Comparison of ENCODE assay signal across 8 cellular contexts in genomic region chr11:94128746-94129504, GRCh38. TPM values are rescaled to one million over a fixed set of nuclear protein-coding genes. Genes with fewer than 3 reads are reported as not detected.
A peak's percentile ranks its signal among the peaks of the same experiment; 100 is the strongest.
DNase-seq lines count a peak whose midpoint lies in the region; ATAC-seq and TF ChIP-seq lines count a peak whose summit lies in the region.

A gene with protein sequence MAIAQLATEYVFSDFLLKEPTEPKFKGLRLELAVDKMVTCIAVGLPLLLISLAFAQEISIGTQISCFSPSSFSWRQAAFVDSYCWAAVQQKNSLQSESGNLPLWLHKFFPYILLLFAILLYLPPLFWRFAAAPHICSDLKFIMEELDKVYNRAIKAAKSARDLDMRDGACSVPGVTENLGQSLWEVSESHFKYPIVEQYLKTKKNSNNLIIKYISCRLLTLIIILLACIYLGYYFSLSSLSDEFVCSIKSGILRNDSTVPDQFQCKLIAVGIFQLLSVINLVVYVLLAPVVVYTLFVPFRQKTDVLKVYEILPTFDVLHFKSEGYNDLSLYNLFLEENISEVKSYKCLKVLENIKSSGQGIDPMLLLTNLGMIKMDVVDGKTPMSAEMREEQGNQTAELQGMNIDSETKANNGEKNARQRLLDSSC (plus strand): TSS chr11:94128841. CDS start chr11:94129313, 472 bp downstream.

- H3K4me3 ChIP-seq in CD4-positive, CD25-positive, alpha-beta regulatory T cell (ENCODE audit: low read depth, low read length): peak within 1 kb of the TSS; percentile 93
- peak within 1 kb of the TSS; percentile 76 for H3K4me3 ChIP-seq in effector memory CD4-positive, alpha-beta T cell (ENCODE audit: insufficient read depth, low read depth, low read length, poor library complexity, severe bottlenecking)

- peak within 1 kb of the TSS; percentile 88 for H3K27ac ChIP-seq in CD4-positive, CD25-positive, alpha-beta regulatory T cell (ENCODE audit: insufficient read depth, low read length, poor library complexity, severe bottlenecking)
- H3K27ac ChIP-seq in effector memory CD4-positive, alpha-beta T cell (ENCODE audit: insufficient read depth, low read length, poor library complexity, severe bottlenecking): peak within 1 kb of the TSS; percentile 72

- H3K27me3 Mint-ChIP-seq in CD4-positive, CD25-positive, alpha-beta regulatory T cell: no peaks in the 10 kb centered on the region
- no peaks in the 10 kb centered on the region for H3K27me3 Mint-ChIP-seq in activated CD8-positive, alpha-beta T cell treated with anti-CD3 and anti-CD28 coated beads for 36 hours
- no peaks in the 10 kb centered on the region for H3K27me3 Mint-ChIP-seq in memory B cell

- peak; percentile 84 to 89 for ATAC-seq in CD4-positive, CD25-positive, alpha-beta regulatory T cell (ENCODE audit: low read depth in 2 of 2)
- ATAC-seq in GM19397 (IDR thresholded peaks at IDR 0.05; ENCODE audit: unreplicated experiment) (peak; percentile 84), HG03558 (IDR thresholded peaks at IDR 0.05; ENCODE audit: extremely low read depth, unreplicated experiment) (peak; percentile 87), memory B cell (ENCODE audit: low read depth) (peak; percentile 87)
- ATAC-seq in activated CD8-positive, alpha-beta T cell treated with anti-CD3 and anti-CD28 coated beads for 36 hours: peak; percentile 82

- no peaks in the 10 kb centered on the region for H3K36me3 ChIP-seq in CD4-positive, CD25-positive, alpha-beta regulatory T cell (ENCODE audit: control insufficient read depth, insufficient read depth, low read length)
- H3K36me3 ChIP-seq in effector memory CD4-positive, alpha-beta T cell (ENCODE audit: control insufficient read depth, insufficient read depth, low read length): no peaks in the 10 kb centered on the region

- H3K4me1 Mint-ChIP-seq in CD4-positive, CD25-positive, alpha-beta regulatory T cell: peaks cover 0 to 26% (median 19%) of the 10 kb centered on the region in 4 donors
- H3K4me1 Mint-ChIP-seq in activated CD8-positive, alpha-beta T cell treated with anti-CD3 and anti-CD28 coated beads for 36 hours (ENCODE audit: low read depth): peaks cover 21% of the 10 kb centered on the region
- peaks cover 23% of the 10 kb centered on the region for H3K4me1 Mint-ChIP-seq in memory B cell

- no peak within 1 kb of the TSS for H3K4me3 Mint-ChIP-seq in CD4-positive, CD25-positive, alpha-beta regulatory T cell
- no peak within 1 kb of the TSS for H3K4me3 Mint-ChIP-seq in activated CD8-positive, alpha-beta T cell treated with anti-CD3 and anti-CD28 coated beads for 36 hours
- H3K4me3 Mint-ChIP-seq in memory B cell: no peak within 1 kb of the TSS

- peaks cover 0 to 1% (median 0%) of the 10 kb centered on the region in 7 donors for H3K9me3 Mint-ChIP-seq in CD4-positive, CD25-positive, alpha-beta regulatory T cell
- peaks cover 2% of the 10 kb centered on the region for H3K9me3 Mint-ChIP-seq in activated CD8-positive, alpha-beta T cell treated with anti-CD3 and anti-CD28 coated beads for 36 hours
- no peaks in the 10 kb centered on the region for H3K9me3 Mint-ChIP-seq in memory B cell

- CTCF ChIA-PET in activated CD8-positive, alpha-beta T cell treated with anti-CD3 and anti-CD28 coated beads for 36 hours (lab: Charles Lee): interaction anchor here (0.8 to 3.0 kb wide), 5 partner anchors 16 to 376 kb away, joined by 3 to 8 read pairs (median 3); no protein-coding TSS in a partner anchor

- TF ChIP-seq CTCF in activated CD8-positive, alpha-beta T cell treated with anti-CD3 and anti-CD28 coated beads for 36 hours (IDR thresholded peaks at IDR 0.05): no peak

- no peaks in the 10 kb centered on the region for H3K36me3 Mint-ChIP-seq in CD4-positive, CD25-positive, alpha-beta regulatory T cell
- no peaks in the 10 kb centered on the region for H3K36me3 Mint-ChIP-seq in activated CD8-positive, alpha-beta T cell treated with anti-CD3 and anti-CD28 coated beads for 36 hours (ENCODE audit: low read depth)
- H3K36me3 Mint-ChIP-seq in memory B cell: no peaks in the 10 kb centered on the region

- POLR2A ChIA-PET in activated CD8-positive, alpha-beta T cell treated with anti-CD3 and anti-CD28 coated beads for 36 hours (lab: Charles Lee): interaction anchor here (0.7 to 2.7 kb wide), 11 partner anchors 8 to 388 kb away, joined by 3 to 12 read pairs (median 5); partner anchors contain the start of genes C11orf54, MED17 and TAF1D

- peak within 1 kb of the TSS; percentile 53 to 93 (median 74) for H3K27ac Mint-ChIP-seq in CD4-positive, CD25-positive, alpha-beta regulatory T cell
- peak within 1 kb of the TSS; percentile 92 for H3K27ac Mint-ChIP-seq in activated CD8-positive, alpha-beta T cell treated with anti-CD3 and anti-CD28 coated beads for 36 hours
- H3K27ac Mint-ChIP-seq in memory B cell: no peak within 1 kb of the TSS

- H3K4me1 ChIP-seq in CD4-positive, CD25-positive, alpha-beta regulatory T cell (ENCODE audit: control insufficient read depth, insufficient read depth, low read length, poor library complexity, severe bottlenecking): peaks cover 43% of the 10 kb centered on the region
- H3K4me1 ChIP-seq in effector memory CD4-positive, alpha-beta T cell (ENCODE audit: control insufficient read depth, insufficient read depth, low read length, poor library complexity, severe bottlenecking): peaks cover 17% of the 10 kb centered on the region

- intact Hi-C loops in activated CD8-positive, alpha-beta T cell treated with anti-CD3 and anti-CD28 coated beads for 36 hours (cut with micrococcal nuclease): loop anchor here (10.0 kb wide), 1 partner anchor 384 kb away; the partner anchor contains the start of genes C11orf54 and TAF1D

- peak; percentile 65 to 89 (median 71) for DNase-seq in CD4-positive, CD25-positive, alpha-beta regulatory T cell
- DNase-seq in NCI-H774 (lab: John Stamatoyannopoulos, UW) (peak; percentile 91), memory B cell (ENCODE audit: low spot score in 2 of 2) (peak; percentile 56)
- DNase-seq in activated CD8-positive, alpha-beta T cell treated with anti-CD3 and anti-CD28 coated beads for 36 hours: peak; percentile 81
- DNase-seq in effector memory CD4-positive, alpha-beta T cell: peak; percentile 54 to 65 (median 62)
- DNase-seq in stimulated activated CD8-positive, alpha-beta memory T cell treated with anti-CD3 and anti-CD28 coated beads, Interleukin-12 subunit alpha, Interleukin-12 subunit beta, amount 100 ng/mL, for 4 hours (ENCODE audit: low read depth): peak; percentile 67

- H3K9me3 ChIP-seq in CD4-positive, CD25-positive, alpha-beta regulatory T cell (ENCODE audit: control insufficient read depth in 2 of 2, low read length in 2 of 2): no peaks in the 10 kb centered on the region
- no peaks in the 10 kb centered on the region for H3K9me3 ChIP-seq in effector memory CD4-positive, alpha-beta T cell (ENCODE audit: control insufficient read depth, low read length)

- H3K27me3 ChIP-seq in CD4-positive, CD25-positive, alpha-beta regulatory T cell (ENCODE audit: control insufficient read depth, insufficient read depth, low read length): no peaks in the 10 kb centered on the region
- H3K27me3 ChIP-seq in effector memory CD4-positive, alpha-beta T cell (replicated peaks; ENCODE audit: control insufficient read depth, insufficient read depth, low read length, poor library complexity, severe bottlenecking): no peaks in the 10 kb centered on the region

RNA-seq across cellular contexts. Expression of the gene that starts here (rescaled TPM):
- 12.4 TPM for total RNA-seq in CD4-positive, CD25-positive, alpha-beta regulatory T cell
- 10 to 100 TPM in 1 of 4 donors, 1 to 10 TPM in 3; 5.4 to 11.0 (median 8.5) TPM for polyA plus RNA-seq in CD4-positive, CD25-positive, alpha-beta regulatory T cell
- 10 to 100 TPM; 10.8 to 11.4 TPM for total RNA-seq in activated CD8-positive, alpha-beta T cell treated with anti-CD3 and anti-CD28 coated beads for 36 hours

Comparison
In these comparisons a context has a peak if more than half of its experiments do, and no peak if none do; other contexts are left out.
1. Peak in every context shown above with its lines: DNase-seq, ATAC-seq, H3K4me3 ChIP-seq and H3K27ac ChIP-seq.